ENCODE assay signal across 10 cellular contexts in the genomic region with DNA sequence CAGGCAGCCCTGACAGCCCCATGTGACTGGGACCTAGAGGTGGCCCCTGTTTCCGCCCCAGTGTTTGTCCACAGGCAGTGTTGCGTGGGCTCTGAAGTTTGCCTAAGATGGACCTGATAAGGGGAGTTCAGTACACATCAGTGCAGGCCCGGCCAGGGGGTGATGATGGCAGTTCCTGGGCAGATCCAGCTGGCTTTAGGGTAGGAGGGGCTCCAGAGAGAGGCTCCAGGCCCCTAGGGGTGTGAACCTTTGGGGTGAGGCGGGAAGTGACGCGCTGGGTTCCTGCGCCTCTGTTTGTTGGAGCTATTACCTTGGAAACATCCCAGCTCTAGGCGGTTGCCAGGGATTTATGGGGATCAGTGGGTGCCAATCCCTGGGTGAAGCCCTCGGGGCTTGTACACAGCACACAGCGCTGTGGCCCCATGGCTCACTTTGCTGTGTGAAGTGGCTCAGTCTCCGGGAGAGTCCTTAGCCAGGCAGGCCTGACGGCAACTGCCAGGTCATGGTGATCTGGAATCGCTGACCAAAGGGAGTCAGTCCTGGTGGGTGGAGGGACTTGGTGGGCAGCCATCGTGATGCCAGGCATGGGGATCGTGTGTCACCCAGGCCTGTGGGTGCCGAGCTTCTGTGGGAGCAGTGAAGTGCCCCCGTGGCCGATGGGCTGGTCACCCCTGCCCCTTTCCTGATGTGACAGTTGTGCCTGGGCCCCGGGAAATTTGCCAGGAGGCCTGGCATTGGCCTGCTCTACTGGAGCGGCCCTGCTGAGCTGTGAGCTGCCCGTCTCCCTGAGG.
DNase-seq lines count a peak whose midpoint lies in the region; ATAC-seq and TF ChIP-seq lines count a peak whose summit lies in the region.
"Had no signal": no experiment of that assay in that cellular context is flagged by ENCODE, and none has a peak within 500 bp of the region (broad histone marks: within the 10 kb centered on the region; RNA-seq: fewer than 3 reads in every experiment).

No MANE protein-coding gene starts in this region.

- no peaks in the 10 kb centered on the region for H3K36me3 ChIP-seq in mesodermal cell (ENCODE audit: control insufficient read depth, insufficient read depth, low read length)

- H3K4me1 ChIP-seq in mesodermal cell (ENCODE audit: control insufficient read depth, insufficient read depth, low read length, poor library complexity, severe bottlenecking): peaks cover 47% of the 10 kb centered on the region

- no peaks in the 10 kb centered on the region for H3K9me3 ChIP-seq in mesodermal cell (ENCODE audit: control insufficient read depth, low read length)

- no peak overlapping the region for H3K4me3 ChIP-seq in mesodermal cell (ENCODE audit: extremely low read depth, insufficient read depth, low read length, poor library complexity, severe bottlenecking)

- CTCF ChIA-PET in GM10248 (lab: Yijun Ruan, JAX): interaction anchor here (1.0 to 1.2 kb wide), 2 partner anchors 12 to 231 kb away, joined by 3 to 4 read pairs; no protein-coding TSS in a partner anchor

- POLR2A ChIA-PET in GM10248 (lab: Yijun Ruan, JAX): no interaction called here

- TF ChIP-seq CTCF in GM10248 (IDR thresholded peaks at IDR 0.05; ENCODE audit: control extremely low read depth, extremely low read depth, low read depth, missing control alignments): no peak

- H3K27ac ChIP-seq in caudate nucleus (ENCODE audit: low read depth, low read length) (peak overlapping the region; percentile 21), mesodermal cell (ENCODE audit: low read depth, low read length, severe bottlenecking) (peak overlapping the region; percentile 63)
- H3K27ac ChIP-seq: HL-60 had no signal

- no peak for ATAC-seq in GM21367 (IDR thresholded peaks at IDR 0.05; ENCODE audit: unreplicated experiment)

- WGBS in mesodermal cell (ENCODE audit: insufficient coverage in 2 of 2), 2 experiments: 95 to 96% methylated on average over 18 to 21 of the region's 21 CpGs

- peak; percentile 32 for DNase-seq in AG08395 (ENCODE audit: low spot score)
- peak; percentile 60 for DNase-seq in NCI-H1105 (lab: John Stamatoyannopoulos, UW)
- peak in 2 of 61 donors; percentile 34 to 56 for DNase-seq in caudate nucleus (lab: John Stamatoyannopoulos, UW)
- DNase-seq in GM10248 (ENCODE audit: extremely low spot score): no peak
- no peak for DNase-seq in activated CD4-positive, alpha-beta T cell treated with anti-CD3 and anti-CD28 coated beads, Interleukin-2, amount 50 U/mL, for 4 hours
- DNase-seq in mesenteric fat pad (ENCODE audit: low spot score): no peak
- DNase-seq: stimulated activated CD4-positive, alpha-beta T cell treated with anti-CD3 and anti-CD28 coated beads, Interleukin-12 subunit alpha, Interleukin-12 subunit beta, amount 100 ng/mL, for 4 hours had no signal

Comparison
In these comparisons a context has a peak if more than half of its experiments do, and no peak if none do; other contexts are left out.
1. DNase-seq: peak in AG08395 (single experiment) and NCI-H1105 (single experiment); none in GM10248 (single experiment), activated CD4-positive, alpha-beta T cell treated with anti-CD3 and anti-CD28 coated beads, Interleukin-2, amount 50 U/mL, for 4 hours (0 of 2) and mesenteric fat pad (single experiment).